In the genomic region with DNA sequence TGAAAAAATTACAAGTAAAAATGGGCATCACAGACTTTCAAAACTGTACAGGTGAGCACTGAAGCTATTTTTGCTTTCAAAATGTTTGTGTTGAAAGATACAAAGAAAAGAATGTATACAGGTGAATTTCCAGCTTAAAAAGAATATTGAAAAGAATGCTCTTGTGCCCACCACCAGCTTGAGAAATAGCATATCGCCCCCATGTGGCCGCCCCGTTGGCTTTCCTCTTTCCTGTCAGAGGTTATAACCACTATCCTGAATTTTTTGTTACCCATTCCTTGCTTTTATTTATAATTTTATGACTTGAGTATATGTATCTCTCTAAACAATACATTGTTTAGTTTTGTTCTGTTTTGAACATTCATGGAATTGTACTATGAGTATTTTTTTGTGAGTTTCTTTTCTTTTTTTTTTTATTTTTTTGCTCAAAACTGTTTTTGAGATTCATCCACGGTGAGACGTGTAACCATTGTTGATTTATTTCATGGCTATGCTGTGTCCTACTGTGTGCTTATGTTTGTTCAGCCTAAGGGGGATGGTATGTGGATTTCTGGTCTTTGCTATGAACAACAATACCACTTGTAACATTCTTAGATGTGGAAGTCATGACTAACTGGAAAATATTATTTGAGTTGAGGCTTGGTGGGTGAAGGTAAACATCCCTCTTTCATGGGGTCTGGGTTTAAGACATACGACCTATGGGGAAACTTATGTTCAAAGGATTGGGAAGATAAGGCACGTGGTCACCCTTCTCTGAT, we compare ENCODE assay signal across 8 cellular contexts. TPM values are rescaled to one million over a fixed set of nuclear protein-coding genes. Genes with fewer than 3 reads are reported as not detected.
DNase-seq lines count a peak whose midpoint lies in the region; ATAC-seq and TF ChIP-seq lines count a peak whose summit lies in the region.

No MANE protein-coding gene starts in this region.

- no peaks in the 10 kb centered on the region for H3K4me1 Mint-ChIP-seq in activated naive CD4-positive, alpha-beta T cell treated with anti-CD3 and anti-CD28 coated beads, Interleukin-2, amount 10 ng/mL, durations not matched to agents 7 days and 5 days
- no peaks in the 10 kb centered on the region for H3K4me1 Mint-ChIP-seq in brain

- TF ChIP-seq CTCF in brain (conservative IDR thresholded peaks at IDR 0.05) = peak; percentile 44 to 70
- peak; percentile 80 for TF ChIP-seq CTCF in retinal pigment epithelial cell (conservative IDR thresholded peaks at IDR 0.05; ENCODE audit: low read depth, low read length)

- H3K27me3 Mint-ChIP-seq in activated naive CD4-positive, alpha-beta T cell treated with anti-CD3 and anti-CD28 coated beads, Interleukin-2, amount 10 ng/mL, durations not matched to agents 7 days and 5 days = peaks cover 44% of the 10 kb centered on the region
- peaks cover 4% of the 10 kb centered on the region for H3K27me3 Mint-ChIP-seq in brain

- CTCF ChIA-PET in activated naive CD4-positive, alpha-beta T cell treated with anti-CD3 and anti-CD28 coated beads, Interleukin-2, amount 10 ng/mL, durations not matched to agents 7 days and 5 days (lab: Charles Lee) = interaction anchor here (0.6 to 0.9 kb wide), 4 partner anchors 13 to 572 kb away, joined by 3 to 4 read pairs (median 3); no protein-coding TSS in a partner anchor

- no peaks in the 10 kb centered on the region for H3K36me3 Mint-ChIP-seq in activated naive CD4-positive, alpha-beta T cell treated with anti-CD3 and anti-CD28 coated beads, Interleukin-2, amount 10 ng/mL, durations not matched to agents 7 days and 5 days
- H3K36me3 Mint-ChIP-seq in brain = no peaks in the 10 kb centered on the region

- no peak overlapping the region for H3K27ac Mint-ChIP-seq in activated naive CD4-positive, alpha-beta T cell treated with anti-CD3 and anti-CD28 coated beads, Interleukin-2, amount 10 ng/mL, durations not matched to agents 7 days and 5 days
- H3K27ac Mint-ChIP-seq in brain = no peak overlapping the region

- ATAC-seq in GM21528 (IDR thresholded peaks at IDR 0.05; ENCODE audit: low FRiP score, unreplicated experiment) (no peak), GM18858 (IDR thresholded peaks at IDR 0.05; ENCODE audit: unreplicated experiment) (no peak)

- DNase-seq in activated naive CD4-positive, alpha-beta T cell treated with anti-CD3 and anti-CD28 coated beads, Interleukin-2, amount 10 ng/mL, durations not matched to agents 7 days and 5 days = peak; percentile 50
- DNase-seq in activated naive CD4-positive, alpha-beta T cell treated with Interleukin-2 at 50 U/mL for 16 hours = no peak
- DNase-seq in NAMALWA (ENCODE audit: low spot score) (peak; percentile 24), retinal pigment epithelial cell (ENCODE audit: low read depth) (peak; percentile 3), medulla oblongata (ENCODE audit: extremely low spot score) (no peak)

- H3K4me3 ChIP-seq in retinal pigment epithelial cell (ENCODE audit: low read length) = no peak overlapping the region

- H3K9me3 Mint-ChIP-seq in activated naive CD4-positive, alpha-beta T cell treated with anti-CD3 and anti-CD28 coated beads, Interleukin-2, amount 10 ng/mL, durations not matched to agents 7 days and 5 days = no peaks in the 10 kb centered on the region
- peaks cover 0 to 3% (median 0%) of the 10 kb centered on the region in 5 experiments for H3K9me3 Mint-ChIP-seq in brain

- H3K4me3 Mint-ChIP-seq in activated naive CD4-positive, alpha-beta T cell treated with anti-CD3 and anti-CD28 coated beads, Interleukin-2, amount 10 ng/mL, durations not matched to agents 7 days and 5 days = no peak overlapping the region
- no peak overlapping the region for H3K4me3 Mint-ChIP-seq in brain

RNA-seq across cellular contexts. Expression of gene TRPM8, which starts 11.6 kb away (rescaled TPM):
- 56.9 TPM for polyA plus RNA-seq in brain (ENCODE audit: insufficient read depth, low read depth, low replicate concordance)

Comparison
In these comparisons a context has a peak if more than half of its experiments do, and no peak if none do; other contexts are left out.
1. DNase-seq: peak in activated naive CD4-positive, alpha-beta T cell treated with anti-CD3 and anti-CD28 coated beads, Interleukin-2, amount 10 ng/mL, durations not matched to agents 7 days and 5 days (single experiment), NAMALWA (single experiment) and retinal pigment epithelial cell (single experiment); none in activated naive CD4-positive, alpha-beta T cell treated with Interleukin-2 at 50 U/mL for 16 hours (single experiment) and medulla oblongata (single experiment).